ENCODE assay signal across 8 cellular contexts in the genomic region with DNA sequence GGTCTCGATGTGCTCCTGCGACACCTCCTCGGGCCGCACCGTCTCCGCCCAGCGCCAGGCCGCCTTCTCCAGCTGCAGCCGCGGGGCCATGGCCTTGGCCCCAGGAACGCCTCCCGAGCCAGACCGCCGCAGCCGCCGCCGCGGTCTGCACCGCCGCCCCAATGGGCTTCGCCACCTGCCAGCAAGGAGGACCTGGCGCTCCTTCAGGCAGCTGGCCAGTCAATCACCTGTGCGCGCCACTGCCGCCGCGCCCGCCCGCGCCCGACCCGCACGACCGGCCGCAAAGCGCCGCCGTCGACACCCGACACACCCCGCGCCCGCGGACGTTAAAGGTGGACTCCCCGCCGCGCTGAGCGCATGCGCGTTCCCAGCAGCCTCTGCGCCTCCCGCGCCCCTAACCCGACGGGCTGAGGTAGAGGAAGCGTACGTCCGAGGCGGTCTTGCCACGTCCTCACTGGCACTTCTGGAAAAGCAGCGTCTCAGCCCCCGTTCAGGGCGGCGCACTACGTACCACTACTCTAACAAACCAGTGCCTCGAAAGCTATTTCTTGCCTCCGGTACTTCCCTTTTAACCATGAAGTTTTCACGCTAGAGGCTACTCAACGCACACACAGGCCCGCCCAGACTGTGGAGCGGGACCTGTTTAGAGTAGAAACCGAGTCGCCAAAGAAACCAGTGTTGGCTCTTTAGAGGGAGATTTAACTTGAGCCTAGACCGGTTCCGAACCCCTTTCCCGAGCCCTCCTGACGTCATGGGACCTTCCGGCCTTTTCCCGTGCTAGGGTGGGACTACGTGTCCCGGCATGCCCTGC. TPM values are rescaled to one million over a fixed set of nuclear protein-coding genes. Genes with fewer than 3 reads are reported as not detected.
DNase-seq lines count a peak whose midpoint lies in the region; ATAC-seq, FAIRE-seq and TF ChIP-seq lines count a peak whose summit lies in the region.

A gene with protein sequence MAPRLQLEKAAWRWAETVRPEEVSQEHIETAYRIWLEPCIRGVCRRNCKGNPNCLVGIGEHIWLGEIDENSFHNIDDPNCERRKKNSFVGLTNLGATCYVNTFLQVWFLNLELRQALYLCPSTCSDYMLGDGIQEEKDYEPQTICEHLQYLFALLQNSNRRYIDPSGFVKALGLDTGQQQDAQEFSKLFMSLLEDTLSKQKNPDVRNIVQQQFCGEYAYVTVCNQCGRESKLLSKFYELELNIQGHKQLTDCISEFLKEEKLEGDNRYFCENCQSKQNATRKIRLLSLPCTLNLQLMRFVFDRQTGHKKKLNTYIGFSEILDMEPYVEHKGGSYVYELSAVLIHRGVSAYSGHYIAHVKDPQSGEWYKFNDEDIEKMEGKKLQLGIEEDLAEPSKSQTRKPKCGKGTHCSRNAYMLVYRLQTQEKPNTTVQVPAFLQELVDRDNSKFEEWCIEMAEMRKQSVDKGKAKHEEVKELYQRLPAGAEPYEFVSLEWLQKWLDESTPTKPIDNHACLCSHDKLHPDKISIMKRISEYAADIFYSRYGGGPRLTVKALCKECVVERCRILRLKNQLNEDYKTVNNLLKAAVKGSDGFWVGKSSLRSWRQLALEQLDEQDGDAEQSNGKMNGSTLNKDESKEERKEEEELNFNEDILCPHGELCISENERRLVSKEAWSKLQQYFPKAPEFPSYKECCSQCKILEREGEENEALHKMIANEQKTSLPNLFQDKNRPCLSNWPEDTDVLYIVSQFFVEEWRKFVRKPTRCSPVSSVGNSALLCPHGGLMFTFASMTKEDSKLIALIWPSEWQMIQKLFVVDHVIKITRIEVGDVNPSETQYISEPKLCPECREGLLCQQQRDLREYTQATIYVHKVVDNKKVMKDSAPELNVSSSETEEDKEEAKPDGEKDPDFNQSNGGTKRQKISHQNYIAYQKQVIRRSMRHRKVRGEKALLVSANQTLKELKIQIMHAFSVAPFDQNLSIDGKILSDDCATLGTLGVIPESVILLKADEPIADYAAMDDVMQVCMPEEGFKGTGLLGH (minus strand): TSS at position 282 of the 811 bp plus-strand sequence. CDS start 192 bp downstream, at position 90.

- in situ Hi-C loops in HepG2 (cut with HindIII; ENCODE audit: extremely low pct_ligation_motif_present, low pct_unique_long_range_greater_than_20kb), result no loop called here

- H3K27me3 ChIP-seq in HepG2 (ENCODE audit: control insufficient read depth in 1 of 2, insufficient read depth in 2 of 2, low read length in 2 of 2), result no peaks in the 10 kb centered on the region; a peak in 1 of 5 replicates

- POLR2A ChIA-PET in HepG2 (lab: Yijun Ruan, JAX), result interaction anchor here (0.9 to 2.1 kb wide), 4 partner anchors 76 to 269 kb away, joined by 3 to 6 read pairs (median 4); partner anchors contain the start of gene CDC42

- H3K27ac ChIP-seq in C4-2B, result peak within 1 kb of the TSS; percentile 88
- peak within 1 kb of the TSS; percentile 99 for H3K27ac ChIP-seq in HepG2 (ENCODE audit: extremely low read length, insufficient read depth, low read length)

- ATAC-seq in GM19452 (IDR thresholded peaks at IDR 0.05; ENCODE audit: unreplicated experiment), result peak; percentile 65
- peak; percentile 27 for ATAC-seq in HG03575 (IDR thresholded peaks at IDR 0.05; ENCODE audit: extremely low read depth, insufficient number of reproducible peaks, low FRiP score, unreplicated experiment)
- peak; percentile 85 for ATAC-seq in HepG2

- TF ChIP-seq RAD21 in HepG2 (CRISPR knock-in tag; IDR thresholded peaks at IDR 0.05), result peak; percentile 7; the same call in 1 of the 2 replicates

- peaks cover 41% of the 10 kb centered on the region for H3K79me2 ChIP-seq in HepG2 (ENCODE audit: insufficient read depth, low read length)

- TF ChIP-seq EP300 in HepG2 (IDR thresholded peaks at IDR 0.05; ENCODE audit: low read depth in 2 of 2, low read length in 2 of 2) (no peak), HepG2 (CRISPR knock-in tag; IDR thresholded peaks at IDR 0.05; ENCODE audit: borderline replicate concordance) (no peak)

- H3K9me3 ChIP-seq in HepG2 (ENCODE audit: low read length), result no peaks in the 10 kb centered on the region

- DNase-seq in NCI-H82 (lab: John Stamatoyannopoulos, UW) (peak; percentile 99), dermis blood vessel endothelial cell (peak; percentile 97), HepG2 (ENCODE audit: low spot score) (peak; percentile 92)
- peak; percentile 96 to 97 for DNase-seq in activated CD4-positive, alpha-beta T cell treated with anti-CD3 and anti-CD28 coated beads, Interleukin-2, amount 50 U/mL, for 48 hours
- DNase-seq in stimulated activated CD4-positive, alpha-beta T cell treated with anti-CD3 and anti-CD28 coated beads, Interleukin-2, amount 100 ng/mL, for 48 hours, result peak; percentile 94 to 97

- H3K36me3 ChIP-seq in HepG2 (replicated peaks in 1 of 2; ENCODE audit: control insufficient read depth in 1 of 2, insufficient read depth in 2 of 2, low read length in 2 of 2), result no peaks in the 10 kb centered on the region

- WGBS in HepG2 (ENCODE audit: low lambda C conversion rate), result 3% methylated on average over 13 of the region's 82 CpGs

- no peak for FAIRE-seq in HepG2 (lab: Jason Lieb, UNC)

- peak within 1 kb of the TSS; percentile 72 to 97 (median 80) for H3K4me3 ChIP-seq in HepG2 (replicated peaks in 1 of 3; ENCODE audit: insufficient read depth in 1 of 3, low read depth in 2 of 3, low read length in 3 of 3)

- peak within 1 kb of the TSS; percentile 99 for H3K9ac ChIP-seq in HepG2 (ENCODE audit: insufficient read depth, low read depth, low read length)

- peaks cover 41% of the 10 kb centered on the region for H3K4me1 ChIP-seq in HepG2 (ENCODE audit: insufficient read depth, low read length)

- peaks cover 12% of the 10 kb centered on the region for H4K20me1 ChIP-seq in HepG2 (ENCODE audit: insufficient read depth, low read length)

- peak; percentile 98 to 99 for TF ChIP-seq POLR2A in HepG2 (IDR thresholded peaks at IDR 0.05; ENCODE audit: insufficient read depth in 1 of 2, low read depth in 2 of 2, low read length in 2 of 2)

- peak within 1 kb of the TSS; percentile 39 for H2AFZ ChIP-seq in HepG2 (ENCODE audit: low read length)

- no peak for TF ChIP-seq CTCF in C4-2B (conservative IDR thresholded peaks at IDR 0.05)
- TF ChIP-seq CTCF in HepG2 (CRISPR knock-in tag; IDR thresholded peaks at IDR 0.05), result peak; percentile 22; the same call in 1 of the 2 replicates

- intact Hi-C loops in HepG2 (cut with micrococcal nuclease; ENCODE audit: unreplicated experiment), result loop anchor here (1.0 to 5.0 kb wide), 3 partner anchors 80 to 551 kb away; no protein-coding TSS in a partner anchor

- H3K4me2 ChIP-seq in HepG2 (ENCODE audit: low read depth, low read length), result peak within 1 kb of the TSS; percentile 88

- BruUV-seq in HepG2 (replicated peaks; lab: Mats Ljungman, UMichigan), result TSS peak; percentile 97

- CTCF ChIA-PET in HepG2 (lab: Yijun Ruan, JAX; ENCODE audit: low intra/inter-chr PET ratio, low total read pairs), result no interaction called here

TF ChIP-seq in HepG2, 621 proteins besides CTCF, POLR2A, EP300 and RAD21 (continues in another document):
- TF ChIP-seq ZNF766 (CRISPR knock-in tag; IDR thresholded peaks at IDR 0.05; ENCODE audit: borderline replicate concordance) (peak; percentile 45; the same call in 1 of the 2 replicates), NFKB2 (CRISPR knock-in tag; IDR thresholded peaks at IDR 0.05; ENCODE audit: borderline replicate concordance) (peak; percentile 59; the same call in 1 of the 2 replicates)
- TF ChIP-seq, protein P1, sequence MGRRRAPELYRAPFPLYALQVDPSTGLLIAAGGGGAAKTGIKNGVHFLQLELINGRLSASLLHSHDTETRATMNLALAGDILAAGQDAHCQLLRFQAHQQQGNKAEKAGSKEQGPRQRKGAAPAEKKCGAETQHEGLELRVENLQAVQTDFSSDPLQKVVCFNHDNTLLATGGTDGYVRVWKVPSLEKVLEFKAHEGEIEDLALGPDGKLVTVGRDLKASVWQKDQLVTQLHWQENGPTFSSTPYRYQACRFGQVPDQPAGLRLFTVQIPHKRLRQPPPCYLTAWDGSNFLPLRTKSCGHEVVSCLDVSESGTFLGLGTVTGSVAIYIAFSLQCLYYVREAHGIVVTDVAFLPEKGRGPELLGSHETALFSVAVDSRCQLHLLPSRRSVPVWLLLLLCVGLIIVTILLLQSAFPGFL (CRISPR knock-in tag; IDR thresholded peaks at IDR 0.05), result no peak

RNA-seq across cellular contexts. Expression of the gene that starts here (rescaled TPM):
- total RNA-seq in dermis blood vessel endothelial cell (81.9 and 125 TPM in 2 replicates), HepG2 (2016; rRNA removed; fragmentation: Illumina TruSeq; extraction: Trizol) (29.9 and 30.4 TPM in 2 replicates)
- 19.6 and 24.1 TPM in 2 replicates for total RNA-seq in HepG2 (2016; cell fraction: cytosol; rRNA removed; fragmentation: Illumina TruSeq; extraction: Trizol; ENCODE audit: low read depth)
- total RNA-seq in HepG2 (2016; cell fraction: insoluble cytoplasmic fraction; rRNA removed; fragmentation: Illumina TruSeq; extraction: Trizol), result 28.2 and 30.4 TPM in 2 replicates
- total RNA-seq in HepG2 (2016; cell fraction: membrane; rRNA removed; fragmentation: Illumina TruSeq; extraction: Trizol), result 13.3 and 15.7 TPM in 2 replicates
- total RNA-seq in HepG2 (2016; cell fraction: nucleus; rRNA removed; fragmentation: Illumina TruSeq; extraction: Trizol), result 51.4 and 51.7 TPM in 2 replicates
- 26.1 and 30.7 TPM in 2 replicates for polyA plus RNA-seq in HepG2 (2011; rRNA removed)
- polyA plus RNA-seq in HepG2 (2011; cell fraction: cytosol; rRNA removed), result 6.6 and 9.8 TPM in 2 replicates
- 53.4 and 63.4 TPM in 2 replicates for polyA plus RNA-seq in HepG2 (2011; cell fraction: nucleus; rRNA removed)
- polyA plus RNA-seq in HepG2 (2012), result 27.2 and 36.7 TPM in 2 replicates
- 1.7 and 2.0 TPM in 2 replicates for polyA plus RNA-seq in HepG2 (2016; cell fraction: cytosol; fragmentation: Illumina TruSeq; extraction: Trizol; ENCODE audit: low read depth)
- polyA plus RNA-seq in HepG2 (2016; cell fraction: insoluble cytoplasmic fraction; fragmentation: Illumina TruSeq; extraction: Trizol; ENCODE audit: low read depth), result 29.2 and 30.8 TPM in 2 replicates
- polyA plus RNA-seq in HepG2 (2016; cell fraction: membrane; fragmentation: Illumina TruSeq; extraction: Trizol; ENCODE audit: low read depth), result 5.8 and 6.2 TPM in 2 replicates
- 74.2 and 75.0 TPM in 2 replicates for polyA plus RNA-seq in HepG2 (2016; cell fraction: nucleus; fragmentation: Illumina TruSeq; extraction: Trizol; ENCODE audit: insufficient read depth, low read depth)
- 15.1 and 18.5 TPM in 2 replicates for polyA minus RNA-seq in HepG2 (2011; rRNA and poly(A)+ RNA removed; ENCODE audit: low replicate concordance)
- 12.3 and 16.1 TPM in 2 replicates for polyA minus RNA-seq in HepG2 (2011; cell fraction: cytosol; rRNA and poly(A)+ RNA removed)
- polyA minus RNA-seq in HepG2 (2011; cell fraction: nucleus; rRNA and poly(A)+ RNA removed), result 120 and 126 TPM in 2 replicates

Comparison
In these comparisons a context has a peak if more than half of its experiments do, and no peak if none do; other contexts are left out.
1. Peak in every context shown above with its lines: DNase-seq, ATAC-seq, H3K4me3 ChIP-seq and H3K27ac ChIP-seq.
2. ATAC-seq: peak in every context shown above with its lines; median percentile 85 in HepG2; 65 in GM19452; 27 in HG03575.